1 cellular context compared by ENCODE assay signal in the genomic region with DNA sequence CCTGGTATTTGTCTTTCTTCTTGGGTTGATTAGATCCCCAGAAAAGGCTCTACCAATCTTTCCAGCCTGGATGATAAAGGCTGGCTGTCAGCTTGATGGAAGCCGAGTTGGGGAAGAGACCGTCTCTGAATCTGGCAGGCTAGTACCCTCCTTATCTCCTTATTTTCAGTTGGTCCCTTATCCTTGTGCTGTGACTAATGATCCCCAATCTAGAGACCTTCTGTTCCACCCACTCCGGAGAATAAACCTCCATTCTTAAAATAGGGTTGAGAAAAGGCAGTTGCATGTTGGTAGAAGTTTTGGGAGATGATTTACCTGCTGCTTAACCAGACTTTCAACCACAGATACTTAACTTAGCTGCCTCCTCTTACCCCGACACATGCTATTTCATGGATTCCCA.
A peak's percentile ranks its signal among the peaks of the same experiment; 100 is the strongest.
TF ChIP-seq lines count a peak whose summit lies in the region.

No MANE protein-coding gene starts in this region.

TF ChIP-seq in GM12878, 131 proteins besides CTCF, POLR2A, EP300 and RAD21:
- TF ChIP-seq IKZF1 (conservative IDR thresholded peaks at IDR 0.05) (peak; percentile 21; the same call in 1 of the 2 replicates), ZNF687 (IDR thresholded peaks at IDR 0.05) (no peak)
TF ChIP-seq in GM12878: peak in this region for 1.
